In genomic region chr22:43231724-43232034, GRCh38 we compare ENCODE assay signal across 2 cellular contexts.
A peak's percentile ranks its signal among the peaks of the same experiment; 100 is the strongest.
TF ChIP-seq lines count a peak whose summit lies in the region.

No MANE protein-coding gene starts in this region.

TF ChIP-seq in HepG2, 621 proteins besides CTCF, POLR2A, EP300 and RAD21:
- peak; percentile 1 for TF ChIP-seq XRCC5 (optimal IDR thresholded peaks at IDR 0.05; ENCODE audit: low read length)
- 0 out of 2 replicates have a peak, but pooled peaks have one; percentile 4 for TF ChIP-seq ZNF687 (CRISPR knock-in tag; IDR thresholded peaks at IDR 0.05)
- TF ChIP-seq, protein P1, sequence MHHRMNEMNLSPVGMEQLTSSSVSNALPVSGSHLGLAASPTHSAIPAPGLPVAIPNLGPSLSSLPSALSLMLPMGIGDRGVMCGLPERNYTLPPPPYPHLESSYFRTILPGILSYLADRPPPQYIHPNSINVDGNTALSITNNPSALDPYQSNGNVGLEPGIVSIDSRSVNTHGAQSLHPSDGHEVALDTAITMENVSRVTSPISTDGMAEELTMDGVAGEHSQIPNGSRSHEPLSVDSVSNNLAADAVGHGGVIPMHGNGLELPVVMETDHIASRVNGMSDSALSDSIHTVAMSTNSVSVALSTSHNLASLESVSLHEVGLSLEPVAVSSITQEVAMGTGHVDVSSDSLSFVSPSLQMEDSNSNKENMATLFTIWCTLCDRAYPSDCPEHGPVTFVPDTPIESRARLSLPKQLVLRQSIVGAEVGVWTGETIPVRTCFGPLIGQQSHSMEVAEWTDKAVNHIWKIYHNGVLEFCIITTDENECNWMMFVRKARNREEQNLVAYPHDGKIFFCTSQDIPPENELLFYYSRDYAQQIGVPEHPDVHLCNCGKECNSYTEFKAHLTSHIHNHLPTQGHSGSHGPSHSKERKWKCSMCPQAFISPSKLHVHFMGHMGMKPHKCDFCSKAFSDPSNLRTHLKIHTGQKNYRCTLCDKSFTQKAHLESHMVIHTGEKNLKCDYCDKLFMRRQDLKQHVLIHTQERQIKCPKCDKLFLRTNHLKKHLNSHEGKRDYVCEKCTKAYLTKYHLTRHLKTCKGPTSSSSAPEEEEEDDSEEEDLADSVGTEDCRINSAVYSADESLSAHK (CRISPR knock-in tag; IDR thresholded peaks at IDR 0.05; ENCODE audit: borderline replicate concordance), result no peak
TF ChIP-seq in HepG2: peak in this region for 2.

TF ChIP-seq in GM23338, 12 proteins besides CTCF, POLR2A, EP300 and RAD21:
- TF ChIP-seq ETS1 (IDR thresholded peaks at IDR 0.05), result no peak
- TF ChIP-seq POLR2AphosphoS5 (IDR thresholded peaks at IDR 0.05; ENCODE audit: low read depth), result no peak
- no peak for TF ChIP-seq EZH2 (IDR thresholded peaks at IDR 0.05; ENCODE audit: low read depth, unreplicated experiment)
- no peak for TF ChIP-seq ZNF331 (CRISPR knock-in tag; IDR thresholded peaks at IDR 0.05; ENCODE audit: low read depth)
- TF ChIP-seq, protein P2, sequence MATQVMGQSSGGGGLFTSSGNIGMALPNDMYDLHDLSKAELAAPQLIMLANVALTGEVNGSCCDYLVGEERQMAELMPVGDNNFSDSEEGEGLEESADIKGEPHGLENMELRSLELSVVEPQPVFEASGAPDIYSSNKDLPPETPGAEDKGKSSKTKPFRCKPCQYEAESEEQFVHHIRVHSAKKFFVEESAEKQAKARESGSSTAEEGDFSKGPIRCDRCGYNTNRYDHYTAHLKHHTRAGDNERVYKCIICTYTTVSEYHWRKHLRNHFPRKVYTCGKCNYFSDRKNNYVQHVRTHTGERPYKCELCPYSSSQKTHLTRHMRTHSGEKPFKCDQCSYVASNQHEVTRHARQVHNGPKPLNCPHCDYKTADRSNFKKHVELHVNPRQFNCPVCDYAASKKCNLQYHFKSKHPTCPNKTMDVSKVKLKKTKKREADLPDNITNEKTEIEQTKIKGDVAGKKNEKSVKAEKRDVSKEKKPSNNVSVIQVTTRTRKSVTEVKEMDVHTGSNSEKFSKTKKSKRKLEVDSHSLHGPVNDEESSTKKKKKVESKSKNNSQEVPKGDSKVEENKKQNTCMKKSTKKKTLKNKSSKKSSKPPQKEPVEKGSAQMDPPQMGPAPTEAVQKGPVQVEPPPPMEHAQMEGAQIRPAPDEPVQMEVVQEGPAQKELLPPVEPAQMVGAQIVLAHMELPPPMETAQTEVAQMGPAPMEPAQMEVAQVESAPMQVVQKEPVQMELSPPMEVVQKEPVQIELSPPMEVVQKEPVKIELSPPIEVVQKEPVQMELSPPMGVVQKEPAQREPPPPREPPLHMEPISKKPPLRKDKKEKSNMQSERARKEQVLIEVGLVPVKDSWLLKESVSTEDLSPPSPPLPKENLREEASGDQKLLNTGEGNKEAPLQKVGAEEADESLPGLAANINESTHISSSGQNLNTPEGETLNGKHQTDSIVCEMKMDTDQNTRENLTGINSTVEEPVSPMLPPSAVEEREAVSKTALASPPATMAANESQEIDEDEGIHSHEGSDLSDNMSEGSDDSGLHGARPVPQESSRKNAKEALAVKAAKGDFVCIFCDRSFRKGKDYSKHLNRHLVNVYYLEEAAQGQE (IDR thresholded peaks at IDR 0.05; ENCODE audit: unreplicated experiment), result no peak
- TF ChIP-seq JUNB (IDR thresholded peaks at IDR 0.05; ENCODE audit: unreplicated experiment), result no peak
- TF ChIP-seq CREB1 (CRISPR knock-in tag; IDR thresholded peaks at IDR 0.05; ENCODE audit: low read depth), result no peak
- no peak for TF ChIP-seq EZH2phosphoT487 (IDR thresholded peaks at IDR 0.05; ENCODE audit: unreplicated experiment)
- no peak for TF ChIP-seq ZNF114 (CRISPR knock-in tag; IDR thresholded peaks at IDR 0.05)
- TF ChIP-seq STAT1 (IDR thresholded peaks at IDR 0.05; ENCODE audit: unreplicated experiment), result no peak
- TF ChIP-seq NANOG (IDR thresholded peaks at IDR 0.05; ENCODE audit: borderline replicate concordance), result no peak
- TF ChIP-seq, protein P3, sequence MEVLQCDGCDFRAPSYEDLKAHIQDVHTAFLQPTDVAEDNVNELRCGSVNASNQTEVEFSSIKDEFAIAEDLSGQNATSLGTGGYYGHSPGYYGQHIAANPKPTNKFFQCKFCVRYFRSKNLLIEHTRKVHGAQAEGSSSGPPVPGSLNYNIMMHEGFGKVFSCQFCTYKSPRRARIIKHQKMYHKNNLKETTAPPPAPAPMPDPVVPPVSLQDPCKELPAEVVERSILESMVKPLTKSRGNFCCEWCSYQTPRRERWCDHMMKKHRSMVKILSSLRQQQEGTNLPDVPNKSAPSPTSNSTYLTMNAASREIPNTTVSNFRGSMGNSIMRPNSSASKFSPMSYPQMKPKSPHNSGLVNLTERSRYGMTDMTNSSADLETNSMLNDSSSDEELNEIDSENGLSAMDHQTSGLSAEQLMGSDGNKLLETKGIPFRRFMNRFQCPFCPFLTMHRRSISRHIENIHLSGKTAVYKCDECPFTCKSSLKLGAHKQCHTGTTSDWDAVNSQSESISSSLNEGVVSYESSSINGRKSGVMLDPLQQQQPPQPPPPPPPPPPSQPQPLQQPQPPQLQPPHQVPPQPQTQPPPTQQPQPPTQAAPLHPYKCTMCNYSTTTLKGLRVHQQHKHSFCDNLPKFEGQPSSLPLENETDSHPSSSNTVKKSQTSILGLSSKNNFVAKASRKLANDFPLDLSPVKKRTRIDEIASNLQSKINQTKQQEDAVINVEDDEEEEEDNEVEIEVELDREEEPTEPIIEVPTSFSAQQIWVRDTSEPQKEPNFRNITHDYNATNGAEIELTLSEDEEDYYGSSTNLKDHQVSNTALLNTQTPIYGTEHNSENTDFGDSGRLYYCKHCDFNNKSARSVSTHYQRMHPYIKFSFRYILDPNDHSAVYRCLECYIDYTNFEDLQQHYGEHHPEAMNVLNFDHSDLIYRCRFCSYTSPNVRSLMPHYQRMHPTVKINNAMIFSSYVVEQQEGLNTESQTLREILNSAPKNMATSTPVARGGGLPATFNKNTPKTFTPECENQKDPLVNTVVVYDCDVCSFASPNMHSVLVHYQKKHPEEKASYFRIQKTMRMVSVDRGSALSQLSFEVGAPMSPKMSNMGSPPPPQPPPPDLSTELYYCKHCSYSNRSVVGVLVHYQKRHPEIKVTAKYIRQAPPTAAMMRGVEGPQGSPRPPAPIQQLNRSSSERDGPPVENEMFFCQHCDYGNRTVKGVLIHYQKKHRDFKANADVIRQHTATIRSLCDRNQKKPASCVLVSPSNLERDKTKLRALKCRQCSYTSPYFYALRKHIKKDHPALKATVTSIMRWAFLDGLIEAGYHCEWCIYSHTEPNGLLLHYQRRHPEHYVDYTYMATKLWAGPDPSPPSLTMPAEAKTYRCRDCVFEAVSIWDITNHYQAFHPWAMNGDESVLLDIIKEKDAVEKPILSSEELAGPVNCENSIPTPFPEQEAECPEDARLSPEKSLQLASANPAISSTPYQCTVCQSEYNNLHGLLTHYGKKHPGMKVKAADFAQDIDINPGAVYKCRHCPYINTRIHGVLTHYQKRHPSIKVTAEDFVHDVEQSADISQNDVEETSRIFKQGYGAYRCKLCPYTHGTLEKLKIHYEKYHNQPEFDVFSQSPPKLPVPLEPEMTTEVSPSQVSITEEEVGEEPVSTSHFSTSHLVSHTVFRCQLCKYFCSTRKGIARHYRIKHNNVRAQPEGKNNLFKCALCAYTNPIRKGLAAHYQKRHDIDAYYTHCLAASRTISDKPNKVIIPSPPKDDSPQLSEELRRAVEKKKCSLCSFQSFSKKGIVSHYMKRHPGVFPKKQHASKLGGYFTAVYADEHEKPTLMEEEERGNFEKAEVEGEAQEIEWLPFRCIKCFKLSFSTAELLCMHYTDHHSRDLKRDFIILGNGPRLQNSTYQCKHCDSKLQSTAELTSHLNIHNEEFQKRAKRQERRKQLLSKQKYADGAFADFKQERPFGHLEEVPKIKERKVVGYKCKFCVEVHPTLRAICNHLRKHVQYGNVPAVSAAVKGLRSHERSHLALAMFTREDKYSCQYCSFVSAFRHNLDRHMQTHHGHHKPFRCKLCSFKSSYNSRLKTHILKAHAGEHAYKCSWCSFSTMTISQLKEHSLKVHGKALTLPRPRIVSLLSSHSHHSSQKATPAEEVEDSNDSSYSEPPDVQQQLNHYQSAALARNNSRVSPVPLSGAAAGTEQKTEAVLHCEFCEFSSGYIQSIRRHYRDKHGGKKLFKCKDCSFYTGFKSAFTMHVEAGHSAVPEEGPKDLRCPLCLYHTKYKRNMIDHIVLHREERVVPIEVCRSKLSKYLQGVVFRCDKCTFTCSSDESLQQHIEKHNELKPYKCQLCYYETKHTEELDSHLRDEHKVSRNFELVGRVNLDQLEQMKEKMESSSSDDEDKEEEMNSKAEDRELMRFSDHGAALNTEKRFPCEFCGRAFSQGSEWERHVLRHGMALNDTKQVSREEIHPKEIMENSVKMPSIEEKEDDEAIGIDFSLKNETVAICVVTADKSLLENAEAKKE (CRISPR knock-in tag; IDR thresholded peaks at IDR 0.05), result no peak
